Comparison of ENCODE assay signal across 8 cellular contexts in the genomic region with DNA sequence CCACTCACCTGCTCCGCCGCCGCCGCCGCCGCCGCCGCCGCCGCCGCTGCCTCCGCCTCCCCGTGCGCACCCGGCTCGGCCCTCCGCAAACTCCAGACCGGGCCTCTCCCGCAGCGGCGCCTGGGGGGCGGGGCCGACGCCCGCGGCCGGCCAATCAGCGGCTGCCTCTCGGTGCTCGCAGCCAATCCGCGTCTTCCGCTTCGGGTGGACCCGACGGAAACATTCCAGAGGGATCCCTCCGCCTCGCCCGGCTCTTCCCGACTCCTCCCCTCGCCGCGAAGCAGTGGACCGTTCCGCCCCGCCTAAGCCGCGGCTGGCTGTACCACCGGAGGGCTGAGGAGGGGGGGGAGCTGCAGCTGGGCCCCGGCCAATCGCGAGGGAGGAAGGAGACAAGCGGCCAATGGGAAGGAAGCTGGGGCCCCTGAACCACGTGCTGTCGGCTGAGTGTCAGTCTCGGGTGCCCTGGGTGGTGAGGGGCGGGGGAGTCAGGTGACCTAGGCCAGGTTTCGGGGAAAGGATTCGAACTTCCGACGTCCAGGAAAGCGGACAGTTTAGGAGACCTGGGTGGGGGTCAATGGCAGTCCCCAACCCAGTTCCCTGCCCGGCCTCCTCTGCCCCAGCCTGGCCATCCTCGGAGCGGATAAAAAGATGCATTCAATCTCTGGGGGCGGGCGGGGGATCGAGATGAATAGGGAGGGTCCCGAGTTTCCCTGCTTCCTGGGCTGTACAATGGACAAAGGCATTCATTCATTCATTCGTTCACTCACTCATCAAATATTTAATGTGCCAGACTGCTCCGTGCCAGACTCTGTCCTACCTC. TPM values are rescaled to one million over a fixed set of nuclear protein-coding genes. Genes with fewer than 3 reads are reported as not detected.
A peak's percentile ranks its signal among the peaks of the same experiment; 100 is the strongest.
DNase-seq lines count a peak whose midpoint lies in the region; ATAC-seq, FAIRE-seq and TF ChIP-seq lines count a peak whose summit lies in the region.

A gene with protein sequence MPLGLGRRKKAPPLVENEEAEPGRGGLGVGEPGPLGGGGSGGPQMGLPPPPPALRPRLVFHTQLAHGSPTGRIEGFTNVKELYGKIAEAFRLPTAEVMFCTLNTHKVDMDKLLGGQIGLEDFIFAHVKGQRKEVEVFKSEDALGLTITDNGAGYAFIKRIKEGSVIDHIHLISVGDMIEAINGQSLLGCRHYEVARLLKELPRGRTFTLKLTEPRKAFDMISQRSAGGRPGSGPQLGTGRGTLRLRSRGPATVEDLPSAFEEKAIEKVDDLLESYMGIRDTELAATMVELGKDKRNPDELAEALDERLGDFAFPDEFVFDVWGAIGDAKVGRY (minus strand): TSS at position 99 of the 820 bp plus-strand sequence. CDS start 13,151 bp downstream, outside the sequence.

- H3K4me2 ChIP-seq in keratinocyte (ENCODE audit: control insufficient read depth, extremely low read depth, insufficient read depth, low read depth, low read length) = peak within 1 kb of the TSS; percentile 93

- peak; percentile 98 for DNase-seq in NCI-H510A (lab: John Stamatoyannopoulos, UW)
- DNase-seq in activated CD4-positive, alpha-beta T cell treated with anti-CD3 and anti-CD28 coated beads for 4 hours = peak; percentile 76 to 80
- DNase-seq in choroid plexus epithelial cell (ENCODE audit: low read depth) = peak; percentile 100
- peak; percentile 91 for DNase-seq in keratinocyte (ENCODE audit: low read depth, low spot score)
- peak; percentile 85 for DNase-seq in stimulated activated CD4-positive, alpha-beta T cell treated with anti-CD3 and anti-CD28 coated beads, Interleukin-12 subunit alpha, Interleukin-12 subunit beta, amount 100 ng/mL, for 4 hours

- dilution Hi-C loops in keratinocyte (cut with MboI; ENCODE audit: extremely low pct_ligation_motif_present, low sequenced_read_pairs) = no loop called here

- H3K79me2 ChIP-seq in keratinocyte (ENCODE audit: control insufficient read depth, insufficient read depth, low read length) = peaks cover 42% of the 10 kb centered on the region

- FAIRE-seq in keratinocyte (lab: Jason Lieb, UNC) = peak; percentile 57

- H3K9me3 ChIP-seq in keratinocyte (ENCODE audit: control insufficient read depth, low read depth, low read length) = no peaks in the 10 kb centered on the region

- TF ChIP-seq CTCF in GM12875 (IDR thresholded peaks at IDR 0.05; ENCODE audit: borderline replicate concordance, insufficient read depth, low read depth, low read length) (no peak), choroid plexus epithelial cell (conservative IDR thresholded peaks at IDR 0.05; ENCODE audit: low read depth, low read length) (no peak), keratinocyte (optimal IDR thresholded peaks at IDR 0.05 in 1 of 3, IDR thresholded peaks at IDR 0.05 in 1 of 3, conservative IDR thresholded peaks at IDR 0.05 in 1 of 3; ENCODE audit: extremely low read depth in 1 of 3, insufficient read depth in 2 of 3, low read length in 3 of 3) (no peak)

- H3K4me3 ChIP-seq in GM12875 (ENCODE audit: low read depth, low read length) (peak within 1 kb of the TSS; percentile 49), choroid plexus epithelial cell (ENCODE audit: low read depth, low read length) (peak within 1 kb of the TSS; percentile 83), keratinocyte (ENCODE audit: control insufficient read depth in 2 of 3, extremely low read depth in 1 of 3, insufficient read depth in 2 of 3, low read depth in 1 of 3, low read length in 3 of 3) (peak within 1 kb of the TSS; percentile 92 to 95 (median 94))

- peaks cover 10% of the 10 kb centered on the region for H4K20me1 ChIP-seq in keratinocyte (ENCODE audit: control insufficient read depth, extremely low read depth, insufficient read depth, low read length)

- H3K9ac ChIP-seq in keratinocyte (ENCODE audit: control insufficient read depth, extremely low read depth, insufficient read depth, low read length) = peak within 1 kb of the TSS; percentile 86

- no peaks in the 10 kb centered on the region for H3K27me3 ChIP-seq in keratinocyte (ENCODE audit: control insufficient read depth, extremely low read depth, insufficient read depth, low read length)

- H3K27ac ChIP-seq in keratinocyte (ENCODE audit: control insufficient read depth, insufficient read depth, low read length) = peak within 1 kb of the TSS; percentile 81

- H3K36me3 ChIP-seq in keratinocyte (ENCODE audit: control insufficient read depth in 2 of 2, extremely low read depth in 1 of 2, insufficient read depth in 2 of 2, low read length in 2 of 2) = peaks cover 7 to 12% of the 10 kb centered on the region in 2 experiments

- peaks cover 27% of the 10 kb centered on the region for H3K4me1 ChIP-seq in keratinocyte (ENCODE audit: control insufficient read depth, extremely low read depth, insufficient read depth, low read length)

- H3K9me1 ChIP-seq in keratinocyte (ENCODE audit: control insufficient read depth, extremely low read depth, insufficient read depth, low read length) = no peaks in the 10 kb centered on the region

- H2AFZ ChIP-seq in keratinocyte (ENCODE audit: control insufficient read depth, low read length) = peak within 1 kb of the TSS; percentile 76

- ATAC-seq in HG03280 (IDR thresholded peaks at IDR 0.05; ENCODE audit: unreplicated experiment) (peak; percentile 60), HG03139 (IDR thresholded peaks at IDR 0.05; ENCODE audit: unreplicated experiment) (no peak)

RNA-seq across cellular contexts. Expression of the gene that starts here (rescaled TPM):
- polyA plus RNA-seq in keratinocyte = 147 to 254 TPM (median 166 TPM) in 3 replicates
- 119 TPM for polyA plus RNA-seq in keratinocyte (2011; ENCODE audit: low read depth)
- 106 and 260 TPM in 2 replicates for polyA plus RNA-seq in keratinocyte (2011; cell fraction: cytosol; rRNA removed)
- 107 and 171 TPM in 2 replicates for polyA plus RNA-seq in keratinocyte (2011; cell fraction: nucleus; rRNA removed)
- 188 and 230 TPM in 2 replicates for polyA plus RNA-seq in keratinocyte (2012; ENCODE audit: low replicate concordance)
- polyA minus RNA-seq in keratinocyte = 72.3 to 126 TPM (median 110 TPM) in 3 replicates
- polyA minus RNA-seq in keratinocyte (2011; cell fraction: cytosol; rRNA and poly(A)+ RNA removed) = 300 TPM
- 93.5 and 97.4 TPM in 2 replicates for polyA minus RNA-seq in keratinocyte (2011; cell fraction: nucleus; rRNA and poly(A)+ RNA removed)
